ENCODE assay signal across 11 cellular contexts in the genomic region with DNA sequence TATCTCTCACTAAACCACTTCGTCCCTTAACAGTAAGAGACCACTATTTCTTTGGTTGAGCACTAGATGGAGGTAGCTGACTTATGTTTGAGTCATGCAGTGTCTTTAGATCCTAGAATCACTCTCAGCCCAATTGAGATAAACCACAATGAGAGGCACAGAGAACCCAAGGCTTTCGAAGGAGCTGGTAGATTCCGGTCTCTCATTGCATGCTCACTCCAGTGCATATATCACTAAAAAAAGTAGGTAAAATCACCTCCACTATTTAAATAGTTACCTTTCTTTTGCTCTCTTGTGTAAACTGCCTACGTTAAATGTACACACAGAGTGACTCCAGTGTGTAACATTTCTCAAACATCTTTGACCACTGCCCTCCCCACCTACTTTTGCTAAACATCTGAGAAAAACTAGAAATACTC. TPM values are rescaled to one million over a fixed set of nuclear protein-coding genes. Genes with fewer than 3 reads are reported as not detected.
A peak's percentile ranks its signal among the peaks of the same experiment; 100 is the strongest.
DNase-seq lines count a peak whose midpoint lies in the region; ATAC-seq, FAIRE-seq and TF ChIP-seq lines count a peak whose summit lies in the region.
"Had no signal": no experiment of that assay in that cellular context is flagged by ENCODE, and none has a peak within 500 bp of the region (broad histone marks: within the 10 kb centered on the region; RNA-seq: fewer than 3 reads in every experiment).

No MANE protein-coding gene starts in this region.

- H3K9me1 ChIP-seq in K562 (ENCODE audit: control insufficient read depth, insufficient read depth, low read length): no peaks in the 10 kb centered on the region

- no peaks in the 10 kb centered on the region for H3K27me3 Mint-ChIP-seq in activated CD4-positive, alpha-beta T cell treated with anti-CD3 and anti-CD28 coated beads for 36 hours

- no peaks in the 10 kb centered on the region for H3K9me3 Mint-ChIP-seq in activated CD4-positive, alpha-beta T cell treated with anti-CD3 and anti-CD28 coated beads for 36 hours (ENCODE audit: low read depth)
- H3K9me3 Mint-ChIP-seq: immature natural killer cell had no signal

- H2AFZ ChIP-seq in K562 (ENCODE audit: low read depth, low read length): no peak overlapping the region

- in situ Hi-C loops in K562 (cut with MboI): no loop called here

- TF ChIP-seq CTCF in K562 (IDR thresholded peaks at IDR 0.05 in 2 of 3, conservative IDR thresholded peaks at IDR 0.05 in 1 of 3; ENCODE audit: insufficient read depth in 2 of 3, low read depth in 1 of 3, low read length in 3 of 3): peak in 2 of 3 experiments; percentile 49 to 65; a peak in 4 of 6 replicates
- TF ChIP-seq CTCF in right lobe of liver (IDR thresholded peaks at IDR 0.05): peak; percentile 31 to 52 (median 38)

- no peak overlapping the region for H3K9ac ChIP-seq in K562 (ENCODE audit: insufficient read depth in 1 of 2, low read depth in 2 of 2, low read length in 2 of 2)

- H3K27ac ChIP-seq in K562 (ENCODE audit: extremely low read depth, low read depth, low read length) (no peak overlapping the region), right lobe of liver (no peak overlapping the region)

- POLR2A ChIA-PET in K562 (lab: Yijun Ruan, JAX): interaction anchor here (0.9 to 1.9 kb wide), 3 partner anchors 9 to 23 kb away, joined by 3 to 8 read pairs (median 6); no protein-coding TSS in a partner anchor
- POLR2A ChIA-PET in activated CD4-positive, alpha-beta T cell treated with anti-CD3 and anti-CD28 coated beads for 36 hours (lab: Charles Lee): no interaction called here

- H3K4me1 Mint-ChIP-seq in activated CD4-positive, alpha-beta T cell treated with anti-CD3 and anti-CD28 coated beads for 36 hours: peaks cover 20% of the 10 kb centered on the region
- H3K4me1 Mint-ChIP-seq: immature natural killer cell had no signal

- H3K27me3 ChIP-seq in K562 (ENCODE audit: control insufficient read depth in 2 of 2, insufficient read depth in 2 of 2, low read length in 2 of 2) (no peaks in the 10 kb centered on the region), right lobe of liver (no peaks in the 10 kb centered on the region)

- peak; percentile 80 to 82 for TF ChIP-seq RAD21 in K562 (CRISPR knock-in tag; conservative IDR thresholded peaks at IDR 0.05 in 1 of 2, IDR thresholded peaks at IDR 0.05 in 1 of 2)

- TF ChIP-seq POLR2A in K562 (conservative IDR thresholded peaks at IDR 0.05): no peak
- no peak for TF ChIP-seq POLR2A in right lobe of liver (IDR thresholded peaks at IDR 0.05)

- H3K4me1 ChIP-seq in K562 (replicated peaks in 1 of 2; ENCODE audit: control insufficient read depth in 2 of 2, insufficient read depth in 2 of 2, low read length in 2 of 2): peaks cover 3 to 10% of the 10 kb centered on the region in 2 experiments; a peak in 1 of 5 replicates
- H3K4me1 ChIP-seq in right lobe of liver: peaks cover 0 to 48% (median 11%) of the 10 kb centered on the region in 4 donors

- intact Hi-C loops in K562 (cut with micrococcal nuclease) (loop anchor here (5.0 to 10.0 kb wide), 3 partner anchors 63 to 435 kb away; a partner anchor contains a TSS), right lobe of liver (cut with DNase I) (no loop called here)
- intact Hi-C loops in activated CD4-positive, alpha-beta T cell treated with anti-CD3 and anti-CD28 coated beads for 36 hours (cut with DNase I, micrococcal nuclease): loop anchor here in 1 of 2 experiments (1.0 to 5.0 kb wide), 2 partner anchors 228 to 432 kb away; a partner anchor contains a TSS

- DNase-seq in ELR (ENCODE audit: low read depth) (peak; percentile 59), M059J (ENCODE audit: low read depth) (peak; percentile 60), K562 (ENCODE audit: extremely low read depth in 1 of 4, low spot score in 3 of 4) (peak in 2 of 4 experiments; percentile 27 to 36), right lobe of liver (no peak), NOMO-1 treated with dmso at 0.1 percent for 144 hours (lab: John Stamatoyannopoulos, UW; ENCODE audit: unreplicated experiment) (no peak)
- no peak for DNase-seq in stimulated activated naive CD8-positive, alpha-beta T cell treated with anti-CD3 and anti-CD28 coated beads, Interleukin-15, Interleukin-2, amounts not matched to agents 100 U/mL and 50 U/mL, for 24 hours
- DNase-seq in activated CD4-positive, alpha-beta T cell treated with anti-CD3 and anti-CD28 coated beads for 36 hours: no peak
- DNase-seq: activated CD4-positive, CD25-positive, alpha-beta regulatory T cell; caudate nucleus; immature natural killer cell had no signal

- ATAC-seq in K562 (peak; percentile 74), right lobe of liver (peak; percentile 14 to 61 (median 44))
- no peak for ATAC-seq in stimulated activated naive CD8-positive, alpha-beta T cell treated with anti-CD3 and anti-CD28 coated beads, Interleukin-15, Interleukin-2, amounts not matched to agents 100 U/mL and 50 U/mL, for 24 hours
- no peak for ATAC-seq in activated CD4-positive, alpha-beta T cell treated with anti-CD3 and anti-CD28 coated beads for 36 hours
- ATAC-seq in activated CD4-positive, CD25-positive, alpha-beta regulatory T cell treated with anti-CD3 and anti-CD28 coated beads, Interleukin-2, amount 50 U/mL, for 24 hours: no peak

- CTCF ChIA-PET in K562 (lab: Yijun Ruan, JAX; ENCODE audit: low intra/inter-chr PET ratio): interaction anchor here (0.8 to 1.8 kb wide), 4 partner anchors 64 to 512 kb away, joined by 3 to 13 read pairs (median 4); a partner anchor contains a TSS
- CTCF ChIA-PET in activated CD4-positive, alpha-beta T cell treated with anti-CD3 and anti-CD28 coated beads for 36 hours (lab: Charles Lee): interaction anchor here (0.7 to 1.2 kb wide), 4 partner anchors 12 to 63 kb away, joined by 3 read pairs; no protein-coding TSS in a partner anchor

- H3K36me3 ChIP-seq in K562 (ENCODE audit: control insufficient read depth, insufficient read depth, low read length): peaks cover 77% of the 10 kb centered on the region
- H3K36me3 ChIP-seq in right lobe of liver: peaks cover 0 to 40% (median 6%) of the 10 kb centered on the region in 4 donors

- no peak for TF ChIP-seq EP300 in K562 (IDR thresholded peaks at IDR 0.05; ENCODE audit: low read length)

- H3K36me3 Mint-ChIP-seq in activated CD4-positive, alpha-beta T cell treated with anti-CD3 and anti-CD28 coated beads for 36 hours (ENCODE audit: low read depth): peaks cover 56% of the 10 kb centered on the region

- H3K4me3 ChIP-seq in K562: no peak overlapping the region
- H3K4me3 ChIP-seq in right lobe of liver: no peak overlapping the region

- no TSS peak for BruUV-seq in K562 (replicated peaks; lab: Mats Ljungman, UMichigan)

- H4K20me1 ChIP-seq in K562 (replicated peaks; ENCODE audit: control insufficient read depth, insufficient read depth, low read length): no peaks in the 10 kb centered on the region

- H3K27ac Mint-ChIP-seq in activated CD4-positive, alpha-beta T cell treated with anti-CD3 and anti-CD28 coated beads for 36 hours: no peak overlapping the region
- H3K27ac Mint-ChIP-seq: immature natural killer cell had no signal

- 89% methylated on average over 4 of the region's 4 CpGs for WGBS in K562 (ENCODE audit: insufficient coverage, low coverage, missing lambda C conversion rate)
- 65% methylated on average over 4 of the region's 4 CpGs for WGBS in right lobe of liver (ENCODE audit: insufficient coverage, low coverage, low lambda C conversion rate, missing lambda C conversion rate)

- H3K9me3 ChIP-seq in K562 (replicated peaks; ENCODE audit: control insufficient read depth, insufficient read depth, low read depth, low read length) (no peaks in the 10 kb centered on the region), right lobe of liver (no peaks in the 10 kb centered on the region)

- no peak overlapping the region for H3K4me3 Mint-ChIP-seq in activated CD4-positive, alpha-beta T cell treated with anti-CD3 and anti-CD28 coated beads for 36 hours
- H3K4me3 Mint-ChIP-seq: immature natural killer cell had no signal

- no peak for FAIRE-seq in K562 (lab: Jason Lieb, UNC)

- no peak overlapping the region for H3K4me2 ChIP-seq in K562 (ENCODE audit: insufficient read depth, low read length)

- no peaks in the 10 kb centered on the region for H3K79me2 ChIP-seq in K562 (ENCODE audit: control insufficient read depth, insufficient read depth, low read length)

RNA-seq across cellular contexts. Expression of a gene that starts 27.6 kb away (rescaled TPM):
- total RNA-seq in M059J (2014; rRNA removed; shearing (Covaris generic)): not detected in 2 replicates
- total RNA-seq in K562 (2011; cell fraction: chromatin; rRNA removed; ENCODE audit: low replicate concordance): not detected in 2 replicates
- total RNA-seq in K562 (2011; cell fraction: nucleolus; rRNA removed): not detected in 2 replicates
- not detected in 2 replicates for total RNA-seq in K562 (2011; cell fraction: nucleoplasm; rRNA removed)
- total RNA-seq in K562 (2014; rRNA removed) (not detected in 2 replicates), K562 (2014; rRNA removed; fragmentation: Illumina TruSeq; extraction: Trizol) (not detected in 2 replicates), K562 (2015; rRNA removed; fragmentation: Illumina TruSeq; extraction: Trizol) (not detected in 2 replicates), K562 (2021) (not detected in 2 replicates), right lobe of liver (not detected)
- polyA plus RNA-seq in K562 (2011; rRNA removed) (not detected in 2 replicates), K562 (2014; fragmentation: Illumina TruSeq; extraction: Trizol) (not detected in 2 replicates), K562 (2014; fragmentation: Nextera tagmentation; extraction: Ambion mirVana) (not detected), K562 (2014; rRNA removed) (not detected in 2 replicates)
- not detected in 2 replicates for polyA plus RNA-seq in K562 (2011; cell fraction: cytosol; rRNA removed)
- polyA plus RNA-seq in K562 (2011; cell fraction: nucleus; rRNA removed): not detected in 2 replicates
- not detected in 2 replicates for polyA plus RNA-seq in K562 (2012)
- polyA minus RNA-seq in K562 (2011; rRNA and poly(A)+ RNA removed): not detected in 2 replicates
- polyA minus RNA-seq in K562 (2011; cell fraction: cytosol; rRNA and poly(A)+ RNA removed): not detected in 2 replicates
- not detected in 2 replicates for polyA minus RNA-seq in K562 (2011; cell fraction: nucleus; rRNA and poly(A)+ RNA removed)
- total RNA-seq in activated CD4-positive, alpha-beta T cell treated with anti-CD3 and anti-CD28 coated beads for 36 hours: not detected
- polyA plus RNA-seq: immature natural killer cell had no signal

RNA-seq across cellular contexts. Expression of a gene that starts 33.9 kb away (rescaled TPM):
- total RNA-seq in M059J (2014; rRNA removed; shearing (Covaris generic)): not detected in 2 replicates
- not detected in 2 replicates for total RNA-seq in K562 (2011; cell fraction: chromatin; rRNA removed; ENCODE audit: low replicate concordance)
- 0.13 TPM in 1 of 2 replicates, not detected in the other for total RNA-seq in K562 (2011; cell fraction: nucleolus; rRNA removed)
- 0.31 TPM in 1 of 2 replicates, not detected in the other for total RNA-seq in K562 (2011; cell fraction: nucleoplasm; rRNA removed)
- total RNA-seq in K562 (2014; rRNA removed): not detected in 2 replicates
- total RNA-seq in K562 (2014; rRNA removed; fragmentation: Illumina TruSeq; extraction: Trizol): not detected in 2 replicates
- total RNA-seq in K562 (2015; rRNA removed; fragmentation: Illumina TruSeq; extraction: Trizol): not detected in 2 replicates
- total RNA-seq in K562 (2021): not detected in 2 replicates
- polyA plus RNA-seq in K562 (2011; rRNA removed): not detected in 2 replicates
- polyA plus RNA-seq in K562 (2011; cell fraction: cytosol; rRNA removed): not detected in 2 replicates
- 0.04 TPM in 2 replicates for polyA plus RNA-seq in K562 (2011; cell fraction: nucleus; rRNA removed)
- not detected in 2 replicates for polyA plus RNA-seq in K562 (2012)
- polyA plus RNA-seq in K562 (2014; fragmentation: Illumina TruSeq; extraction: Trizol): not detected in 2 replicates
- not detected for polyA plus RNA-seq in K562 (2014; fragmentation: Nextera tagmentation; extraction: Ambion mirVana)
- 0.04 TPM in 1 of 2 replicates, not detected in the other for polyA plus RNA-seq in K562 (2014; rRNA removed)
- polyA minus RNA-seq in K562 (2011; rRNA and poly(A)+ RNA removed): not detected in 2 replicates
- polyA minus RNA-seq in K562 (2011; cell fraction: cytosol; rRNA and poly(A)+ RNA removed): not detected in 2 replicates
- not detected in 2 replicates for polyA minus RNA-seq in K562 (2011; cell fraction: nucleus; rRNA and poly(A)+ RNA removed)
- total RNA-seq in right lobe of liver: not detected
- total RNA-seq in activated CD4-positive, alpha-beta T cell treated with anti-CD3 and anti-CD28 coated beads for 36 hours: not detected
- polyA plus RNA-seq: immature natural killer cell had no signal

RNA-seq across cellular contexts. Expression of a gene that starts 44.3 kb away (rescaled TPM):
- 14.2 and 27.6 TPM in 2 replicates for total RNA-seq in M059J (2014; rRNA removed; shearing (Covaris generic))
- 23.2 and 58.4 TPM in 2 replicates for total RNA-seq in K562 (2011; cell fraction: chromatin; rRNA removed; ENCODE audit: low replicate concordance)
- 19.3 and 26.2 TPM in 2 replicates for total RNA-seq in K562 (2011; cell fraction: nucleolus; rRNA removed)
- 22.3 and 25.3 TPM in 2 replicates for total RNA-seq in K562 (2011; cell fraction: nucleoplasm; rRNA removed)
- total RNA-seq in K562 (2014; rRNA removed) (35.8 and 40.8 TPM in 2 replicates), K562 (2014; rRNA removed; fragmentation: Illumina TruSeq; extraction: Trizol) (37.2 and 39.7 TPM in 2 replicates), K562 (2015; rRNA removed; fragmentation: Illumina TruSeq; extraction: Trizol) (39.0 and 41.7 TPM in 2 replicates), K562 (2021) (33.4 and 38.6 TPM in 2 replicates), right lobe of liver (10 to 100 TPM; 10.4 to 20.6 (median 13.0) TPM)
- polyA plus RNA-seq in K562 (2011; rRNA removed) (43.7 and 48.6 TPM in 2 replicates), K562 (2014; fragmentation: Illumina TruSeq; extraction: Trizol) (35.4 and 45.3 TPM in 2 replicates), K562 (2014; fragmentation: Nextera tagmentation; extraction: Ambion mirVana) (10 to 100 TPM; 17.0 to 25.0 TPM), K562 (2014; rRNA removed) (30.9 and 46.6 TPM in 2 replicates)
- polyA plus RNA-seq in K562 (2011; cell fraction: cytosol; rRNA removed): 16.6 and 24.1 TPM in 2 replicates
- 85.3 and 134 TPM in 2 replicates for polyA plus RNA-seq in K562 (2011; cell fraction: nucleus; rRNA removed)
- 25.3 and 34.9 TPM in 2 replicates for polyA plus RNA-seq in K562 (2012)
- 54.1 and 70.2 TPM in 2 replicates for polyA minus RNA-seq in K562 (2011; rRNA and poly(A)+ RNA removed)
- 23.1 and 28.1 TPM in 2 replicates for polyA minus RNA-seq in K562 (2011; cell fraction: cytosol; rRNA and poly(A)+ RNA removed)
- 21.0 and 36.7 TPM in 2 replicates for polyA minus RNA-seq in K562 (2011; cell fraction: nucleus; rRNA and poly(A)+ RNA removed)
- total RNA-seq in activated CD4-positive, alpha-beta T cell treated with anti-CD3 and anti-CD28 coated beads for 36 hours: 10 to 100 TPM; 31.1 to 58.0 TPM

RNA-seq across cellular contexts. Expression of a gene that starts 44.5 kb away (rescaled TPM):
- 10.7 and 11.8 TPM in 2 replicates for total RNA-seq in M059J (2014; rRNA removed; shearing (Covaris generic))
- 15.3 and 26.6 TPM in 2 replicates for total RNA-seq in K562 (2011; cell fraction: chromatin; rRNA removed; ENCODE audit: low replicate concordance)
- 9.3 and 11.4 TPM in 2 replicates for total RNA-seq in K562 (2011; cell fraction: nucleolus; rRNA removed)
- 12.2 and 21.4 TPM in 2 replicates for total RNA-seq in K562 (2011; cell fraction: nucleoplasm; rRNA removed)
- total RNA-seq in K562 (2014; rRNA removed): 8.9 and 12.9 TPM in 2 replicates
- total RNA-seq in K562 (2014; rRNA removed; fragmentation: Illumina TruSeq; extraction: Trizol): 24.2 and 24.9 TPM in 2 replicates
- 26.4 and 28.9 TPM in 2 replicates for total RNA-seq in K562 (2015; rRNA removed; fragmentation: Illumina TruSeq; extraction: Trizol)
- 18.6 and 19.7 TPM in 2 replicates for total RNA-seq in K562 (2021)
- 44.7 and 46.9 TPM in 2 replicates for polyA plus RNA-seq in K562 (2011; rRNA removed)
- 13.3 and 22.9 TPM in 2 replicates for polyA plus RNA-seq in K562 (2011; cell fraction: cytosol; rRNA removed)
- polyA plus RNA-seq in K562 (2011; cell fraction: nucleus; rRNA removed): 25.4 and 43.5 TPM in 2 replicates
- polyA plus RNA-seq in K562 (2012): 23.3 and 27.1 TPM in 2 replicates
- 37.7 and 47.6 TPM in 2 replicates for polyA plus RNA-seq in K562 (2014; fragmentation: Illumina TruSeq; extraction: Trizol)
- polyA plus RNA-seq in K562 (2014; fragmentation: Nextera tagmentation; extraction: Ambion mirVana): 10 to 100 TPM; 26.5 to 34.4 TPM
- 27.2 and 28.4 TPM in 2 replicates for polyA plus RNA-seq in K562 (2014; rRNA removed)
- polyA minus RNA-seq in K562 (2011; rRNA and poly(A)+ RNA removed): 20.4 and 22.9 TPM in 2 replicates
- polyA minus RNA-seq in K562 (2011; cell fraction: cytosol; rRNA and poly(A)+ RNA removed): 5.2 and 8.6 TPM in 2 replicates
- polyA minus RNA-seq in K562 (2011; cell fraction: nucleus; rRNA and poly(A)+ RNA removed): 6.7 and 15.1 TPM in 2 replicates
- 1 to 10 TPM; 5.2 to 8.3 (median 6.8) TPM for total RNA-seq in right lobe of liver
- total RNA-seq in activated CD4-positive, alpha-beta T cell treated with anti-CD3 and anti-CD28 coated beads for 36 hours: 10 to 100 TPM; 12.2 to 15.4 TPM

Comparison
In these comparisons a context has a peak if more than half of its experiments do, and no peak if none do; other contexts are left out.
1. DNase-seq: peak in ELR (single experiment) and M059J (single experiment); none in right lobe of liver (0 of 3), NOMO-1 treated with dmso at 0.1 percent for 144 hours (single experiment), stimulated activated naive CD8-positive, alpha-beta T cell treated with anti-CD3 and anti-CD28 coated beads, Interleukin-15, Interleukin-2, amounts not matched to agents 100 U/mL and 50 U/mL, for 24 hours (single experiment) and activated CD4-positive, alpha-beta T cell treated with anti-CD3 and anti-CD28 coated beads for 36 hours (single experiment).
2. ATAC-seq: peak in K562 (single experiment) and right lobe of liver (4 of 4); none in stimulated activated naive CD8-positive, alpha-beta T cell treated with anti-CD3 and anti-CD28 coated beads, Interleukin-15, Interleukin-2, amounts not matched to agents 100 U/mL and 50 U/mL, for 24 hours (single experiment), activated CD4-positive, alpha-beta T cell treated with anti-CD3 and anti-CD28 coated beads for 36 hours (single experiment) and activated CD4-positive, CD25-positive, alpha-beta regulatory T cell treated with anti-CD3 and anti-CD28 coated beads, Interleukin-2, amount 50 U/mL, for 24 hours (0 of 2).